27 cellular contexts compared by ENCODE assay signal in genomic region chr4:18111100-18111499, GRCh38.
"Had no signal": no experiment of that assay in that cellular context is flagged by ENCODE, and none has a peak within 500 bp of the region (broad histone marks: within the 10 kb centered on the region; RNA-seq: fewer than 3 reads in every experiment).

No MANE protein-coding gene starts in this region.

- ATAC-seq: activated T-helper 17 cell treated with anti-CD3 and anti-CD28 coated beads, Interleukin-2, amount 50 U/mL, for 72 hours; heart right ventricle; left lung; natural killer cell; SK-N-SH treated with all-trans-retinoic acid at 6 μM for 48 hours; stimulated activated naive CD8-positive, alpha-beta T cell treated with anti-CD3 and anti-CD28 coated beads, Interleukin-15, amount 100 ng/mL, for 72 hours had no signal

- H3K9me3 Mint-ChIP-seq: activated CD4-positive, alpha-beta T cell treated with anti-CD3 and anti-CD28 coated beads, Interleukin-2, amount 10 ng/mL, durations not matched to agents 7 days and 5 days; activated naive CD8-positive, alpha-beta T cell treated with anti-CD3 and anti-CD28 coated beads, Interleukin-2, amount 10 ng/mL, durations not matched to agents 7 days and 5 days; activated T-cell treated with anti-CD3 and anti-CD28 coated beads, Interleukin-2, amount 50 U/mL, for 24 hours; activated T-helper 17 cell treated with anti-CD3 and anti-CD28 coated beads, Interleukin-2, amount 50 U/mL, for 72 hours; mesothelial cell of epicardium; natural killer cell; stimulated activated naive CD8-positive, alpha-beta T cell treated with anti-CD3 and anti-CD28 coated beads, Interleukin-15, amount 100 ng/mL, for 72 hours; T-helper 2 cell treated with Interferon-gamma antibody and Interleukin-4, amounts not matched to agents 5 μg/mL and 100 μg/mL, for 36 hours had no signal

- H3K4me1 Mint-ChIP-seq: activated CD4-positive, alpha-beta T cell treated with anti-CD3 and anti-CD28 coated beads, Interleukin-2, amount 10 ng/mL, durations not matched to agents 7 days and 5 days; activated naive CD8-positive, alpha-beta T cell treated with anti-CD3 and anti-CD28 coated beads, Interleukin-2, amount 10 ng/mL, durations not matched to agents 7 days and 5 days; activated T-helper 17 cell treated with anti-CD3 and anti-CD28 coated beads, Interleukin-2, amount 50 U/mL, for 72 hours; immature natural killer cell; natural killer cell; stimulated activated naive CD8-positive, alpha-beta T cell treated with anti-CD3 and anti-CD28 coated beads, Interleukin-15, amount 100 ng/mL, for 72 hours had no signal

- H3K4me1 ChIP-seq: left lung, prostate gland, right atrium auricular region, tibial artery had no signal

- H3K4me3 Mint-ChIP-seq: activated CD4-positive, alpha-beta T cell treated with anti-CD3 and anti-CD28 coated beads, Interleukin-2, amount 10 ng/mL, durations not matched to agents 7 days and 5 days; activated naive CD8-positive, alpha-beta T cell treated with anti-CD3 and anti-CD28 coated beads, Interleukin-2, amount 10 ng/mL, durations not matched to agents 7 days and 5 days; activated T-cell treated with anti-CD3 and anti-CD28 coated beads, Interleukin-2, amount 50 U/mL, for 24 hours; activated T-helper 17 cell treated with anti-CD3 and anti-CD28 coated beads, Interleukin-2, amount 50 U/mL, for 72 hours; immature natural killer cell; mesothelial cell of epicardium; natural killer cell; stimulated activated naive CD8-positive, alpha-beta T cell treated with anti-CD3 and anti-CD28 coated beads, Interleukin-15, amount 100 ng/mL, for 72 hours; T-helper 2 cell treated with Interferon-gamma antibody and Interleukin-4, amounts not matched to agents 5 μg/mL and 100 μg/mL, for 36 hours had no signal

- H3K27ac ChIP-seq: cardiac muscle cell, esophagus squamous epithelium, left lung, ovary, prostate gland, right atrium auricular region, tibial artery, VCaP had no signal

- H3K4me3 ChIP-seq: cardiac muscle cell, esophagus squamous epithelium, heart right ventricle, left lung, lung, ovary, prostate gland, right atrium auricular region, tibial artery had no signal

- DNase-seq: activated CD4-positive, alpha-beta T cell treated with anti-CD3 and anti-CD28 coated beads, Interleukin-2, amount 10 ng/mL, durations not matched to agents 7 days and 5 days; activated CD4-positive, CD25-positive, alpha-beta regulatory T cell treated with anti-CD3 and anti-CD28 coated beads, Interleukin-2, amount 50 U/mL, for 72 hours; activated CD8-positive, alpha-beta memory T cell treated with anti-CD3 and anti-CD28 coated beads, Interleukin-2, amount 50 U/mL, for 4 hours; activated naive CD4-positive, alpha-beta T cell; activated naive CD8-positive, alpha-beta T cell treated with anti-CD3 and anti-CD28 coated beads, Interleukin-2, amount 10 ng/mL, durations not matched to agents 7 days and 5 days; activated T-cell treated with anti-CD3 and anti-CD28 coated beads, Interleukin-2, amount 50 U/mL, for 24 hours; effector CD8-positive, alpha-beta T cell; esophagus squamous epithelium; heart right ventricle; immature natural killer cell; kidney glomerular epithelial cell; left lung; natural killer cell; ovary; stimulated activated CD4-positive, alpha-beta T cell treated with anti-CD3 and anti-CD28 coated beads, Interleukin-12 subunit alpha, Interleukin-12 subunit beta, amount 100 ng/mL, for 4 hours; stimulated activated CD4-positive, alpha-beta T cell treated with anti-CD3 and anti-CD28 coated beads, Interleukin-4, amount 100 ng/mL, for 4 hours; stimulated activated naive CD8-positive, alpha-beta T cell treated with anti-CD3 and anti-CD28 coated beads, Interleukin-15, amount 100 ng/mL, for 72 hours; tibial artery had no signal

- H3K27me3 ChIP-seq: cardiac muscle cell, esophagus squamous epithelium, left lung, ovary, right atrium auricular region had no signal

- H3K36me3 Mint-ChIP-seq: activated naive CD8-positive, alpha-beta T cell treated with anti-CD3 and anti-CD28 coated beads, Interleukin-2, amount 10 ng/mL, durations not matched to agents 7 days and 5 days; immature natural killer cell; mesothelial cell of epicardium; natural killer cell had no signal

- H3K9me3 ChIP-seq: esophagus squamous epithelium, heart right ventricle, left lung, ovary, prostate gland, right atrium auricular region, tibial artery had no signal

- H3K36me3 ChIP-seq: cardiac muscle cell, esophagus squamous epithelium, heart right ventricle, left lung, ovary, prostate gland, right atrium auricular region, tibial artery had no signal

- H3K27ac Mint-ChIP-seq: activated CD4-positive, alpha-beta T cell treated with anti-CD3 and anti-CD28 coated beads, Interleukin-2, amount 10 ng/mL, durations not matched to agents 7 days and 5 days; activated naive CD8-positive, alpha-beta T cell treated with anti-CD3 and anti-CD28 coated beads, Interleukin-2, amount 10 ng/mL, durations not matched to agents 7 days and 5 days; activated T-cell treated with anti-CD3 and anti-CD28 coated beads, Interleukin-2, amount 50 U/mL, for 24 hours; activated T-helper 17 cell treated with anti-CD3 and anti-CD28 coated beads, Interleukin-2, amount 50 U/mL, for 72 hours; immature natural killer cell; mesothelial cell of epicardium; natural killer cell; stimulated activated naive CD8-positive, alpha-beta T cell treated with anti-CD3 and anti-CD28 coated beads, Interleukin-15, amount 100 ng/mL, for 72 hours; T-helper 2 cell treated with Interferon-gamma antibody and Interleukin-4, amounts not matched to agents 5 μg/mL and 100 μg/mL, for 36 hours had no signal
